In genomic region chr2:102002229-102002628, GRCh38 we compare ENCODE assay signal across 1 cellular context.
TF ChIP-seq lines count a peak whose summit lies in the region.

No MANE protein-coding gene starts in this region.

TF ChIP-seq in H1, 55 proteins besides CTCF, POLR2A, EP300 and RAD21:
- no peak for TF ChIP-seq NRF1 (IDR thresholded peaks at IDR 0.05; ENCODE audit: low read depth, low read length)
- TF ChIP-seq SP1 (IDR thresholded peaks at IDR 0.05; ENCODE audit: low read depth, low read length) = no peak
- no peak for TF ChIP-seq TAF1 (IDR thresholded peaks at IDR 0.05; ENCODE audit: low read depth, low read length)
- no peak for TF ChIP-seq SP2 (IDR thresholded peaks at IDR 0.05; ENCODE audit: low read length)
- TF ChIP-seq SUZ12 (IDR thresholded peaks at IDR 0.05; ENCODE audit: low read length) = no peak
TF ChIP-seq in H1: peak in this region for 0.
